In genomic region chr22:42937164-42937854, GRCh38 we compare ENCODE assay signal across 8 cellular contexts.
A peak's percentile ranks its signal among the peaks of the same experiment; 100 is the strongest.
DNase-seq lines count a peak whose midpoint lies in the region; ATAC-seq, FAIRE-seq and TF ChIP-seq lines count a peak whose summit lies in the region.

No MANE protein-coding gene starts in this region.

- FAIRE-seq in K562 (lab: Jason Lieb, UNC), result peak; percentile 55

- peak overlapping the region; percentile 37; the same call in 1 of the 2 replicates for H3K4me3 ChIP-seq in PC-9
- no peak overlapping the region for H3K4me3 ChIP-seq in K562
- no peak overlapping the region for H3K4me3 ChIP-seq in right lobe of liver
- peak overlapping the region; percentile 33 for H3K4me3 ChIP-seq in thoracic aorta

- peaks cover 83% of the 10 kb centered on the region for H3K4me1 ChIP-seq in PC-9 (replicated peaks; ENCODE audit: insufficient read depth)
- H3K4me1 ChIP-seq in K562 (replicated peaks in 1 of 2; ENCODE audit: control insufficient read depth in 2 of 2, insufficient read depth in 2 of 2, low read length in 2 of 2), result peaks cover 19 to 44% of the 10 kb centered on the region in 2 experiments
- H3K4me1 ChIP-seq in right lobe of liver, result peaks cover 0 to 10% (median 2%) of the 10 kb centered on the region in 4 donors
- peaks cover 82 to 98% of the 10 kb centered on the region in 2 donors for H3K4me1 ChIP-seq in thoracic aorta (ENCODE audit: control insufficient read depth in 1 of 2, low read depth in 2 of 2)

- H3K36me3 ChIP-seq in PC-9 (ENCODE audit: low read depth), result 0 out of 2 replicates have a peak, but pooled peaks cover 5% of the 10 kb centered on the region
- no peaks in the 10 kb centered on the region for H3K36me3 ChIP-seq in K562 (ENCODE audit: control insufficient read depth, insufficient read depth, low read length)
- no peaks in the 10 kb centered on the region for H3K36me3 ChIP-seq in right lobe of liver
- H3K36me3 ChIP-seq in thoracic aorta, result no peaks in the 10 kb centered on the region

- CTCF ChIA-PET in PC-9 (lab: Charles Lee), result interaction anchor here (0.6 kb wide), 1 partner anchor 46 kb away, joined by 6 read pairs; no protein-coding TSS in a partner anchor
- CTCF ChIA-PET in K562 (lab: Yijun Ruan, JAX; ENCODE audit: low intra/inter-chr PET ratio), result no interaction called here

- H3K9me1 ChIP-seq in K562 (ENCODE audit: control insufficient read depth, insufficient read depth, low read length), result peaks cover 4% of the 10 kb centered on the region

- POLR2A ChIA-PET in PC-9 (lab: Charles Lee; ENCODE audit: unreplicated experiment), result no interaction called here
- POLR2A ChIA-PET in K562 (lab: Yijun Ruan, JAX), result interaction anchor here (0.6 to 1.3 kb wide), 2 partner anchors 13 to 22 kb away, joined by 3 to 4 read pairs; no protein-coding TSS in a partner anchor

- BruUV-seq in PC-9 (replicated peaks; lab: Mats Ljungman, UMichigan) (TSS peak; percentile 20), K562 (replicated peaks; lab: Mats Ljungman, UMichigan) (no TSS peak)

- no peak for TF ChIP-seq EP300 in K562 (IDR thresholded peaks at IDR 0.05; ENCODE audit: low read length)

- TF ChIP-seq CTCF in PC-9 (conservative IDR thresholded peaks at IDR 0.05), result no peak
- TF ChIP-seq CTCF in K562 (IDR thresholded peaks at IDR 0.05 in 2 of 3, conservative IDR thresholded peaks at IDR 0.05 in 1 of 3; ENCODE audit: insufficient read depth in 2 of 3, low read depth in 1 of 3, low read length in 3 of 3), result no peak
- no peak for TF ChIP-seq CTCF in right lobe of liver (IDR thresholded peaks at IDR 0.05)
- TF ChIP-seq CTCF in thoracic aorta (IDR thresholded peaks at IDR 0.05), result no peak

- H3K27me3 ChIP-seq in PC-9 (ENCODE audit: insufficient read depth, low read depth), result no peaks in the 10 kb centered on the region
- no peaks in the 10 kb centered on the region for H3K27me3 ChIP-seq in K562 (ENCODE audit: control insufficient read depth in 2 of 2, insufficient read depth in 2 of 2, low read length in 2 of 2)
- H3K27me3 ChIP-seq in right lobe of liver, result no peaks in the 10 kb centered on the region
- no peaks in the 10 kb centered on the region for H3K27me3 ChIP-seq in thoracic aorta (replicated peaks; ENCODE audit: insufficient read depth)

- in situ Hi-C loops in K562 (cut with MboI), result no loop called here

- peaks cover 90% of the 10 kb centered on the region for H3K79me2 ChIP-seq in PC-9 (ENCODE audit: low read depth)
- peaks cover 40% of the 10 kb centered on the region for H3K79me2 ChIP-seq in K562 (ENCODE audit: control insufficient read depth, insufficient read depth, low read length)

- H2AFZ ChIP-seq in PC-9 (no peak overlapping the region), K562 (ENCODE audit: low read depth, low read length) (no peak overlapping the region)

- no peaks in the 10 kb centered on the region for H3K9me2 ChIP-seq in PC-9 (ENCODE audit: insufficient read depth)

- intact Hi-C loops in PC-9 (cut with micrococcal nuclease; ENCODE audit: unreplicated experiment), result loop anchor here (2.0 kb wide), 1 partner anchor 75 kb away; no protein-coding TSS in a partner anchor
- intact Hi-C loops in K562 (cut with micrococcal nuclease), result no loop called here
- intact Hi-C loops in right lobe of liver (cut with DNase I), result no loop called here

- H3K4me2 ChIP-seq in PC-9 (peak overlapping the region; percentile 74), K562 (ENCODE audit: insufficient read depth, low read length) (no peak overlapping the region)

- DNase-seq in stimulated activated naive CD4-positive, alpha-beta T cell treated with Interleukin-2 at 50 U/mL for 16 hours (lab: John Stamatoyannopoulos, UW), result peak; percentile 2
- DNase-seq in stimulated activated naive CD4-positive, alpha-beta T cell (lab: John Stamatoyannopoulos, UW), result no peak
- peak; percentile 68 to 89 for DNase-seq in PC-9
- peak; percentile 35 to 66 (median 47) for DNase-seq in K562 (ENCODE audit: extremely low read depth in 1 of 4, low spot score in 3 of 4)
- DNase-seq in right lobe of liver, result no peak
- peak; percentile 78 for DNase-seq in thoracic aorta (ENCODE audit: low spot score)

- H3K27ac ChIP-seq in PC-9 (peak overlapping the region; percentile 92), K562 (ENCODE audit: extremely low read depth, low read depth, low read length) (no peak overlapping the region), right lobe of liver (no peak overlapping the region), thoracic aorta (peak overlapping the region; percentile 97)

- TF ChIP-seq RAD21 in K562 (CRISPR knock-in tag; conservative IDR thresholded peaks at IDR 0.05 in 1 of 2, IDR thresholded peaks at IDR 0.05 in 1 of 2), result no peak

- H4K20me1 ChIP-seq in PC-9 (ENCODE audit: insufficient read depth) (no peaks in the 10 kb centered on the region), K562 (replicated peaks; ENCODE audit: control insufficient read depth, insufficient read depth, low read length) (peaks cover 53% of the 10 kb centered on the region)

- peaks cover 79% of the 10 kb centered on the region for H3F3A ChIP-seq in PC-9 (ENCODE audit: insufficient read depth, low read depth)

- WGBS in K562 (ENCODE audit: insufficient coverage, low coverage, missing lambda C conversion rate), result 36% methylated on average over 5 of the region's 12 CpGs
- WGBS in right lobe of liver (ENCODE audit: insufficient coverage, low coverage, low lambda C conversion rate, missing lambda C conversion rate), result 47% methylated on average over 3 of the region's 12 CpGs

- peak; percentile 89 for ATAC-seq in K562
- ATAC-seq in right lobe of liver, result peak; percentile 20 to 68 (median 55)
- peak; percentile 23 for ATAC-seq in thoracic aorta (ENCODE audit: insufficient number of reproducible peaks, low FRiP score, low read depth)
- ATAC-seq in GM18868 (IDR thresholded peaks at IDR 0.05; ENCODE audit: unreplicated experiment), result no peak
- ATAC-seq in HG03097 (IDR thresholded peaks at IDR 0.05; ENCODE audit: low FRiP score, unreplicated experiment), result no peak

- H3K9me3 ChIP-seq in PC-9 (ENCODE audit: insufficient read depth, low read depth), result no peaks in the 10 kb centered on the region
- H3K9me3 ChIP-seq in K562 (replicated peaks; ENCODE audit: control insufficient read depth, insufficient read depth, low read depth, low read length), result no peaks in the 10 kb centered on the region
- H3K9me3 ChIP-seq in right lobe of liver, result no peaks in the 10 kb centered on the region
- H3K9me3 ChIP-seq in thoracic aorta, result no peaks in the 10 kb centered on the region

- peak overlapping the region in 1 of 2 experiments; percentile 65; a peak in 1 of 4 replicates for H3K9ac ChIP-seq in K562 (ENCODE audit: insufficient read depth in 1 of 2, low read depth in 2 of 2, low read length in 2 of 2)

- TF ChIP-seq POLR2A in K562 (conservative IDR thresholded peaks at IDR 0.05), result no peak
- TF ChIP-seq POLR2A in right lobe of liver (IDR thresholded peaks at IDR 0.05), result no peak

TF ChIP-seq in K562, 482 proteins besides CTCF, POLR2A, EP300 and RAD21 (continues in another document):
- TF ChIP-seq SPI1 (IDR thresholded peaks at IDR 0.05; ENCODE audit: borderline replicate concordance, low read depth, low read length), result peak; percentile 92
- 0 out of 2 replicates have a peak, but pooled peaks have one; percentile 23 for TF ChIP-seq ZNF316 (IDR thresholded peaks at IDR 0.05)
- TF ChIP-seq PHF21A (IDR thresholded peaks at IDR 0.05; ENCODE audit: borderline replicate concordance, low read depth), result no peak
- peak; percentile 27; the same call in 1 of the 2 replicates for TF ChIP-seq MAFK (IDR thresholded peaks at IDR 0.05; ENCODE audit: low read length)
- TF ChIP-seq FOXP4 (CRISPR knock-in tag; IDR thresholded peaks at IDR 0.05; ENCODE audit: borderline replicate concordance), result no peak
- TF ChIP-seq C11orf30 (IDR thresholded peaks at IDR 0.05; ENCODE audit: low read depth), result peak; percentile 40; the same call in 1 of the 2 replicates
- TF ChIP-seq PRDM10 (IDR thresholded peaks at IDR 0.05; ENCODE audit: partially characterized antibody), result peak; percentile 83
- no peak for TF ChIP-seq ZBTB1 (CRISPR knock-in tag; IDR thresholded peaks at IDR 0.05; ENCODE audit: borderline replicate concordance, low read depth)
- TF ChIP-seq BACH1 (tag; IDR thresholded peaks at IDR 0.05), result no peak

Comparison
In these comparisons a context has a peak if more than half of its experiments do, and no peak if none do; other contexts are left out.
1. DNase-seq: peak in stimulated activated naive CD4-positive, alpha-beta T cell treated with Interleukin-2 at 50 U/mL for 16 hours (single experiment), PC-9 (2 of 2), K562 (4 of 4) and thoracic aorta (single experiment); none in stimulated activated naive CD4-positive, alpha-beta T cell (0 of 6) and right lobe of liver (0 of 3).
2. H3K27ac ChIP-seq: peak in PC-9 (single experiment) and thoracic aorta (2 of 2); none in K562 (single experiment) and right lobe of liver (0 of 3).
3. H3K4me3 ChIP-seq: peak in PC-9 (single experiment) and thoracic aorta (single experiment); none in K562 (single experiment) and right lobe of liver (0 of 3).
4. ATAC-seq: peak in K562 (single experiment), right lobe of liver (4 of 4) and thoracic aorta (single experiment); none in GM18868 (single experiment) and HG03097 (single experiment).